Comparison of ENCODE assay signal across 1 cellular context in the genomic region with DNA sequence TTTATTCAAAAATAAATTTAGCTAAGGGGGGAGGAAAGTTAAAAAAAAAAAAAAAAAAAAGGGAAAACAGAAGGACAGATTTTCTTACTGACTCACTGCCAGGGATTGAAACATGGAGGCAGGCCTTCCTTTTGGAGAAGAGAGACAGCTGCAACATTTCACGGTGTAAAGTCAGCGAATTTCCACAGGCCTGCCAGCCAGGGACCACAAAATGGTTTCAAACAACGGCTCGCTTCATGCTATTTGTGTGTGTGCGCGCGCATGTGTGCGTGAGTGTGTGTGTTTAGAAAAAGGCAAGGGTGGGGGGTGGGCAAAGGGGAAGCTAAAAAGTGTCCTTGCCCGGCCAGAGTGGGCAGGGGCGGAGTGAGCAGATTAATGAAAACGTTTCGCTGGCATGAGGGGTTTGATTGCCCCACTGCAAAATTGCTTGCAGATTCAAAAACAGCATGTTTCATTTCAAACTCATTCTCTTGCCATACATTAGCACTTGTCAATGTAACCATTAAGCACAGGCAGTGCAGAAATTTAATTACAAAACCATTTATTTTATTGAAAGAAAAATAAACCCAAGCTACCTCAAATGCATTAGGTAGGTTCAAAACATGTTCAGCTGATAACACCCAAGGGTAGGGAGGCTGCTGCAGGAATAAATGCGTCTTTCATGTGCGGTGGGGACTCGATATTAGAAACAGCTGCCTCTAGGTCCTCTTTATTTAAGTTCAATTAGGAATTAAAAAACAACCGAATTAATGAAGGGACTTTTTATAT.
TF ChIP-seq lines count a peak whose summit lies in the region.

No MANE protein-coding gene starts in this region.

TF ChIP-seq in GM23338, 12 proteins besides CTCF, POLR2A, EP300 and RAD21 (continued from another document):
- TF ChIP-seq, protein P1, sequence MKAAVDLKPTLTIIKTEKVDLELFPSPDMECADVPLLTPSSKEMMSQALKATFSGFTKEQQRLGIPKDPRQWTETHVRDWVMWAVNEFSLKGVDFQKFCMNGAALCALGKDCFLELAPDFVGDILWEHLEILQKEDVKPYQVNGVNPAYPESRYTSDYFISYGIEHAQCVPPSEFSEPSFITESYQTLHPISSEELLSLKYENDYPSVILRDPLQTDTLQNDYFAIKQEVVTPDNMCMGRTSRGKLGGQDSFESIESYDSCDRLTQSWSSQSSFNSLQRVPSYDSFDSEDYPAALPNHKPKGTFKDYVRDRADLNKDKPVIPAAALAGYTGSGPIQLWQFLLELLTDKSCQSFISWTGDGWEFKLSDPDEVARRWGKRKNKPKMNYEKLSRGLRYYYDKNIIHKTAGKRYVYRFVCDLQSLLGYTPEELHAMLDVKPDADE (IDR thresholded peaks at IDR 0.05): no peak
- TF ChIP-seq ZNF114 (CRISPR knock-in tag; IDR thresholded peaks at IDR 0.05) (no peak), ZNF331 (CRISPR knock-in tag; IDR thresholded peaks at IDR 0.05; ENCODE audit: low read depth) (no peak), JUNB (IDR thresholded peaks at IDR 0.05; ENCODE audit: unreplicated experiment) (no peak)
